Comparison of ENCODE assay signal across 9 cellular contexts in the genomic region with DNA sequence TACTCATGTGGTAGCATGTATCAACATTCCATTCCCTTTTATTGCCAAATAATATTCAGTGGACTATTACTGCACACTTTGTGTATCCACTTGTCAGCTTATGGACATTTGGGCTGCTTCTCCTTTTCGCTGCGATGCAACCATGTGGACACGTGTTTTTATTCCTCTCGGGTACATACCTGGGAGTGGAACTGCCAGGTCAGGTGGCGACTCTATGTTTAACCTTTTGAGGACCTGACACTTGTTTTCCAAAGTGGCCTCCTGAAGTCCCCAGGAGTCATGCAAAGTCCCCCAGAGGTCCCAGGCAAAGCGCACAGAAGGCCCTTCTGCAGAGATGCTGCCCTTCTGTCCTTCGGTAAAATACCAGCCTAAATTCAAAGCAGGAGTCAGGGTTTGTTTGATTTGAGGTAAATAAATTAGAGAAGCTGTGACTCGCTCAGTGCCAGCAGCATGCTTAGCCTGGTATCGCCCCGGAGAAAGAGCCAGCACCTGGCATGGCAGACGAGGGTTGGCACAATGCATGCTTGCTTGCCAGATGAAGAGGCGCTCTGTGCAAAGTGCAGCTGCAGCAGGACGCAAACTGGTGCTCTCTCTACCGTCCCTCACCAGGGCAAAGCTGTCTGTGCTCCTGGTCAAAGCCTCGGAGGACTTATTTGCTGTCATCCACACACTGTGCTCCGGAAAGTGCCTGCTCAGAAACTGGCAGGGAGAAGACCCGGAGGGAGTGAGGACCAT. TPM values are rescaled to one million over a fixed set of nuclear protein-coding genes. Genes with fewer than 3 reads are reported as not detected.
DNase-seq lines count a peak whose midpoint lies in the region; ATAC-seq, FAIRE-seq and TF ChIP-seq lines count a peak whose summit lies in the region.
"Had no signal": no experiment of that assay in that cellular context is flagged by ENCODE, and none has a peak within 500 bp of the region (broad histone marks: within the 10 kb centered on the region; RNA-seq: fewer than 3 reads in every experiment).

No MANE protein-coding gene starts in this region.

- TF ChIP-seq CTCF in right atrium auricular region (IDR thresholded peaks at IDR 0.05) (no peak), gastrocnemius medialis (IDR thresholded peaks at IDR 0.05 in 4 of 5, conservative IDR thresholded peaks at IDR 0.05 in 1 of 5) (no peak)

- no peak overlapping the region for H3K4me3 ChIP-seq in right atrium auricular region
- peak overlapping the region in 3 of 4 donors; percentile 0 to 10 (median 1) for H3K4me3 ChIP-seq in gastrocnemius medialis

- TF ChIP-seq POLR2A in gastrocnemius medialis (IDR thresholded peaks at IDR 0.05) (no peak), GM12891 (IDR thresholded peaks at IDR 0.05; ENCODE audit: low read depth, low read length) (no peak)

- intact Hi-C loops in gastrocnemius medialis (cut with DNase I; ENCODE audit: low total_unique reads): no loop called here

- DNase-seq in NCI-H1694 treated with DMSO at 0.1 percent for 48 hours (lab: John Stamatoyannopoulos, UW) (peak; percentile 78), SHP77 treated with DMSO at 0.1 percent for 48 hours (lab: John Stamatoyannopoulos, UW) (peak; percentile 42), right atrium auricular region (ENCODE audit: low spot score) (peak; percentile 58), gastrocnemius medialis (peak in 1 of 2 donors; percentile 27), GM12891 (ENCODE audit: insufficient read length, low spot score) (no peak), HT-29 (ENCODE audit: low spot score) (no peak), Kasumi-1 (lab: John Stamatoyannopoulos, UW) (no peak)
- DNase-seq: stimulated activated CD4-positive, alpha-beta T cell treated with anti-CD3 and anti-CD28 coated beads, Interleukin-2, amount 100 ng/mL, for 48 hours had no signal

- in situ Hi-C loops in gastrocnemius medialis (cut with MboI; ENCODE audit: low sequenced_read_pairs in 4 of 4): loop anchor here in 1 of 4 donors (25.0 kb wide), 1 partner anchor 503 kb away; a partner anchor contains a TSS

- no peak for FAIRE-seq in GM12891 (lab: Jason Lieb, UNC)

- H3K9me3 ChIP-seq in right atrium auricular region (no peaks in the 10 kb centered on the region), gastrocnemius medialis (no peaks in the 10 kb centered on the region)

- H3K27ac ChIP-seq in right atrium auricular region (peak overlapping the region; percentile 93 to 96), gastrocnemius medialis (peak overlapping the region; percentile 91 to 93 (median 92))

- H3K4me1 ChIP-seq in right atrium auricular region (peaks cover 0 to 99% of the 10 kb centered on the region in 2 donors), gastrocnemius medialis (peaks cover 89 to 96% of the 10 kb centered on the region in 2 donors)

- H3K36me3 ChIP-seq in right atrium auricular region: no peaks in the 10 kb centered on the region
- H3K36me3 ChIP-seq in gastrocnemius medialis: no peaks in the 10 kb centered on the region

- H3K27me3 ChIP-seq in right atrium auricular region (no peaks in the 10 kb centered on the region), gastrocnemius medialis (no peaks in the 10 kb centered on the region)

- ATAC-seq in gastrocnemius medialis: peak; percentile 27 to 46
- no peak for ATAC-seq in GM19395 (IDR thresholded peaks at IDR 0.05; ENCODE audit: unreplicated experiment)

TF ChIP-seq in GM12891, 5 proteins besides CTCF, POLR2A, EP300 and RAD21:
- TF ChIP-seq SPI1 (IDR thresholded peaks at IDR 0.05; ENCODE audit: low read depth, low read length): no peak
- TF ChIP-seq PAX5 (IDR thresholded peaks at IDR 0.05; ENCODE audit: insufficient read depth, low read length, severe bottlenecking): no peak
- no peak for TF ChIP-seq TAF1 (IDR thresholded peaks at IDR 0.05; ENCODE audit: low read depth, low read length)
- TF ChIP-seq POLR2AphosphoS5 (IDR thresholded peaks at IDR 0.05; ENCODE audit: low read depth, low read length): no peak
- TF ChIP-seq POU2F2 (IDR thresholded peaks at IDR 0.05; ENCODE audit: low read depth, low read length): no peak

RNA-seq across cellular contexts. Expression of a gene that starts 37.8 kb away (rescaled TPM):
- total RNA-seq in right atrium auricular region: 100 to 1,000 TPM in 1 of 2 donors, 10 to 100 TPM in 1; 87.0 to 131 TPM
- 10 to 100 TPM; 30.5 to 77.4 (median 58.9) TPM for total RNA-seq in gastrocnemius medialis
- polyA plus RNA-seq in GM12891 (2012; ENCODE audit: low read depth, missing spikeins): 14.2 TPM
- total RNA-seq in HT-29 (2014; rRNA removed; shearing (Covaris generic)): 2.6 and 3.0 TPM in 2 replicates

Comparison
In these comparisons a context has a peak if more than half of its experiments do, and no peak if none do; other contexts are left out.
1. DNase-seq: peak in NCI-H1694 treated with DMSO at 0.1 percent for 48 hours (single experiment), SHP77 treated with DMSO at 0.1 percent for 48 hours (single experiment) and right atrium auricular region (single experiment); none in GM12891 (single experiment), HT-29 (single experiment) and Kasumi-1 (0 of 2).
2. H3K4me3 ChIP-seq: peak in gastrocnemius medialis (3 of 4); none in right atrium auricular region (0 of 2).